8 cellular contexts compared by ENCODE assay signal in the genomic region with DNA sequence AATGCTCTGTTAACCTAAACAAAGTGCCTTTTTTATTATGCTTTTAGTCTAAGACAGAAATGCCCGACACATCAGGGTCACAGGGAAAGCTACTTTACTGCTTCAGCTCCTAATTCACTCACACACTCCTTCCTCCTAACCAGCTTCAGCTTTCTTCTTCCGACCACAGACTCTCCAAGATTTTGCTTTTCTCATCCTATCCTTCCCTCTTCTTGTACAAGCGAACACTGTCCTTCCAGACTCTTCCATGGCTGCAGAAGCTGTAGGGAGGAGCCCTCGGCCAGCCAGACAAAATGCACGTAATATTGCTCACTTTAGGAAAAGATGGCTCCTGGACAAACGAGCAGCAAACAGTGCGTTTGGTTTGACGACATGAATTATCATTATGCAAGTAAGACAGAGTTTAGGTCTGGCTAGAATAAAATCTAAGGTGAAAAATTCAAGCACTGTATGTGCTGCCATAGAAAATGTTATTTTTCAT. TPM values are rescaled to one million over a fixed set of nuclear protein-coding genes. Genes with fewer than 3 reads are reported as not detected.
A peak's percentile ranks its signal among the peaks of the same experiment; 100 is the strongest.
DNase-seq lines count a peak whose midpoint lies in the region; ATAC-seq, FAIRE-seq and TF ChIP-seq lines count a peak whose summit lies in the region.

No MANE protein-coding gene starts in this region.

- peaks cover 32% of the 10 kb centered on the region for H3K4me1 ChIP-seq in lower lobe of right lung
- peaks cover 0 to 7% of the 10 kb centered on the region in 2 donors for H3K4me1 ChIP-seq in uterus

- H3K4me3 ChIP-seq in GM12865 (ENCODE audit: low read depth, low read length): peak overlapping the region; percentile 62
- peak overlapping the region; percentile 9 for H3K4me3 ChIP-seq in bronchial epithelial cell (ENCODE audit: low read depth, low read length)
- H3K4me3 ChIP-seq in lower lobe of right lung: peak overlapping the region; percentile 55
- peak overlapping the region; percentile 26 to 35 for H3K4me3 ChIP-seq in uterus

- intact Hi-C loops in lower lobe of right lung (cut with DNase I) (loop anchor here (5.0 to 10.0 kb wide), 2 partner anchors 100 to 167 kb away; a partner anchor contains a TSS), uterus (cut with DNase I; ENCODE audit: low total_unique reads) (no loop called here), posterior vena cava (cut with DNase I) (loop anchor here (10.0 kb wide), 4 partner anchors 100 to 590 kb away; a partner anchor contains a TSS)

- FAIRE-seq in bronchial epithelial cell (lab: Jason Lieb, UNC): no peak

- H3K36me3 ChIP-seq in bronchial epithelial cell (ENCODE audit: control insufficient read depth, insufficient read depth, low read length): no peaks in the 10 kb centered on the region
- no peaks in the 10 kb centered on the region for H3K36me3 ChIP-seq in lower lobe of right lung
- H3K36me3 ChIP-seq in uterus: no peaks in the 10 kb centered on the region

- DNase-seq in GM12865 (ENCODE audit: low read depth): peak; percentile 53
- peak; percentile 90 for DNase-seq in NCI-H2227 treated with DMSO at 0.1 percent for 48 hours (lab: John Stamatoyannopoulos, UW)
- no peak for DNase-seq in bronchial epithelial cell (ENCODE audit: low read depth)
- no peak for DNase-seq in lower lobe of right lung
- DNase-seq in uterus: peak; percentile 36 to 39
- no peak for DNase-seq in posterior vena cava (ENCODE audit: low spot score)

- TF ChIP-seq CTCF in GM12865 (IDR thresholded peaks at IDR 0.05; ENCODE audit: insufficient read depth, low read depth, low read length, missing control alignments) (no peak), bronchial epithelial cell (IDR thresholded peaks at IDR 0.05; ENCODE audit: insufficient read depth, low read length, severe bottlenecking) (no peak), lower lobe of right lung (IDR thresholded peaks at IDR 0.05) (no peak), uterus (IDR thresholded peaks at IDR 0.05) (no peak)

- ATAC-seq in lower lobe of right lung: peak; percentile 46 to 66
- no peak for ATAC-seq in GM19035 (IDR thresholded peaks at IDR 0.05; ENCODE audit: unreplicated experiment)
- ATAC-seq in GM21825 (IDR thresholded peaks at IDR 0.05; ENCODE audit: unreplicated experiment): no peak

- no peaks in the 10 kb centered on the region for H3K9me3 ChIP-seq in lower lobe of right lung
- no peaks in the 10 kb centered on the region for H3K9me3 ChIP-seq in uterus

- H3K27me3 ChIP-seq in bronchial epithelial cell (ENCODE audit: control insufficient read depth, insufficient read depth, low read length): no peaks in the 10 kb centered on the region
- H3K27me3 ChIP-seq in lower lobe of right lung (ENCODE audit: low read depth): no peaks in the 10 kb centered on the region
- no peaks in the 10 kb centered on the region for H3K27me3 ChIP-seq in uterus

- H3K27ac ChIP-seq in lower lobe of right lung (peak overlapping the region; percentile 89), uterus (peak overlapping the region; percentile 89 to 91)

- peak in 1 of 2 donors; percentile 15 for TF ChIP-seq POLR2A in uterus (IDR thresholded peaks at IDR 0.05)

RNA-seq across cellular contexts. Expression of a gene that starts 47.5 kb away (rescaled TPM):
- total RNA-seq in bronchial epithelial cell: 30.5 and 34.3 TPM in 2 replicates
- total RNA-seq in lower lobe of right lung: 132 TPM
- 100 to 1,000 TPM in 2 of 4 donors, 10 to 100 TPM in 2; 56.4 to 256 (median 107) TPM for total RNA-seq in uterus
- 100 to 1,000 TPM; 152 to 166 TPM for total RNA-seq in posterior vena cava

Comparison
In these comparisons a context has a peak if more than half of its experiments do, and no peak if none do; other contexts are left out.
1. DNase-seq: peak in GM12865 (single experiment), NCI-H2227 treated with DMSO at 0.1 percent for 48 hours (single experiment) and uterus (2 of 2); none in bronchial epithelial cell (single experiment), lower lobe of right lung (single experiment) and posterior vena cava (single experiment).
2. H3K4me3 ChIP-seq: peak in every context shown above with its lines; median percentile 62 in GM12865; 55 in lower lobe of right lung; 30 in uterus; 9 in bronchial epithelial cell.
3. ATAC-seq: peak in lower lobe of right lung (2 of 2); none in GM19035 (single experiment) and GM21825 (single experiment).